Comparison of ENCODE assay signal across 15 cellular contexts in genomic region chr16:83400234-83400633, GRCh38.
DNase-seq lines count a peak whose midpoint lies in the region; ATAC-seq and TF ChIP-seq lines count a peak whose summit lies in the region.
"Had no signal": no experiment of that assay in that cellular context is flagged by ENCODE, and none has a peak within 500 bp of the region (broad histone marks: within the 10 kb centered on the region; RNA-seq: fewer than 3 reads in every experiment).

No MANE protein-coding gene starts in this region.

- no peaks in the 10 kb centered on the region for H3K36me3 Mint-ChIP-seq in WTC11
- H3K36me3 Mint-ChIP-seq: activated naive CD8-positive, alpha-beta T cell treated with anti-CD3 and anti-CD28 coated beads, Interleukin-2, amount 10 ng/mL, durations not matched to agents 7 days and 5 days had no signal

- H3K9me3 ChIP-seq in cardiac muscle cell (ENCODE audit: low read depth) = no peaks in the 10 kb centered on the region
- H3K9me3 ChIP-seq: body of pancreas, mucosa of descending colon had no signal

- no peaks in the 10 kb centered on the region for H3K27me3 ChIP-seq in cardiac muscle cell
- H3K27me3 ChIP-seq: body of pancreas had no signal

- TF ChIP-seq CTCF in cardiac muscle cell (IDR thresholded peaks at IDR 0.05; ENCODE audit: low read depth, low read length) = peak; percentile 10
- TF ChIP-seq CTCF in WTC11 (IDR thresholded peaks at IDR 0.05) = peak; percentile 16; the same call in 1 of the 2 replicates

- no peaks in the 10 kb centered on the region for H3K4me1 Mint-ChIP-seq in WTC11
- H3K4me1 Mint-ChIP-seq: activated naive CD8-positive, alpha-beta T cell treated with anti-CD3 and anti-CD28 coated beads, Interleukin-2, amount 10 ng/mL, durations not matched to agents 7 days and 5 days had no signal

- intact Hi-C loops in cardiac septum (cut with DNase I) = no loop called here

- peaks cover 23% of the 10 kb centered on the region for H3K9me3 Mint-ChIP-seq in WTC11
- H3K9me3 Mint-ChIP-seq: activated naive CD8-positive, alpha-beta T cell treated with anti-CD3 and anti-CD28 coated beads, Interleukin-2, amount 10 ng/mL, durations not matched to agents 7 days and 5 days had no signal

- H3K27ac Mint-ChIP-seq in WTC11 = no peak overlapping the region
- H3K27ac Mint-ChIP-seq: activated naive CD8-positive, alpha-beta T cell treated with anti-CD3 and anti-CD28 coated beads, Interleukin-2, amount 10 ng/mL, durations not matched to agents 7 days and 5 days had no signal

- no peaks in the 10 kb centered on the region for H3K36me3 ChIP-seq in cardiac muscle cell

- CTCF ChIA-PET in WTC11 (lab: Charles Lee) = interaction anchor here (0.5 to 1.7 kb wide), 23 partner anchors 8 to 609 kb away, joined by 3 to 10 read pairs (median 4); no protein-coding TSS in a partner anchor

- H3K27me3 Mint-ChIP-seq in WTC11 (ENCODE audit: low read depth) = no peaks in the 10 kb centered on the region; the same call in 1 of the 2 replicates
- H3K27me3 Mint-ChIP-seq: activated naive CD8-positive, alpha-beta T cell treated with anti-CD3 and anti-CD28 coated beads, Interleukin-2, amount 10 ng/mL, durations not matched to agents 7 days and 5 days had no signal

- ATAC-seq in WTC11 (peak; percentile 100), HG03442 (IDR thresholded peaks at IDR 0.05; ENCODE audit: unreplicated experiment) (no peak), HG03469 (IDR thresholded peaks at IDR 0.05; ENCODE audit: unreplicated experiment) (no peak), HG03280 (IDR thresholded peaks at IDR 0.05; ENCODE audit: unreplicated experiment) (no peak)
- ATAC-seq: body of pancreas, mucosa of descending colon had no signal

- no peak overlapping the region for H3K4me3 ChIP-seq in cardiac muscle cell
- H3K4me3 ChIP-seq: body of pancreas, mucosa of descending colon had no signal

- H3K4me3 Mint-ChIP-seq in WTC11 = no peak overlapping the region
- H3K4me3 Mint-ChIP-seq: activated naive CD8-positive, alpha-beta T cell treated with anti-CD3 and anti-CD28 coated beads, Interleukin-2, amount 10 ng/mL, durations not matched to agents 7 days and 5 days had no signal

- H3K4me1 ChIP-seq in cardiac muscle cell (ENCODE audit: low read depth) = no peaks in the 10 kb centered on the region
- H3K4me1 ChIP-seq: body of pancreas had no signal

- POLR2A ChIA-PET in WTC11 (lab: Charles Lee) = no interaction called here

- peak in 1 of 2 donors; percentile 12 for DNase-seq in cardiac muscle cell (ENCODE audit: low read depth in 1 of 2, low spot score in 1 of 2)
- DNase-seq in cardiac septum (ENCODE audit: low spot score) = no peak
- peak; percentile 66 for DNase-seq in WTC11 (ENCODE audit: low spot score)
- DNase-seq in iPS-NIHi11 (ENCODE audit: low spot score) = peak; percentile 67
- DNase-seq in SIG-M5 (lab: John Stamatoyannopoulos, UW) = no peak
- DNase-seq: activated naive CD8-positive, alpha-beta T cell treated with anti-CD3 and anti-CD28 coated beads, Interleukin-2, amount 10 ng/mL, durations not matched to agents 7 days and 5 days; body of pancreas; cortex of kidney; mucosa of descending colon; NCI-H1417 treated with DMSO at 0.1 percent for 48 hours; NCI-H2171; NCI-H748 treated with DMSO at 0.1 percent for 48 hours had no signal

- no peak overlapping the region for H3K27ac ChIP-seq in cardiac muscle cell
- H3K27ac ChIP-seq: body of pancreas had no signal

TF ChIP-seq in WTC11, 78 proteins besides CTCF, POLR2A, EP300 and RAD21 (continues in another document):
- TF ChIP-seq ZBTB21 (CRISPR knock-in tag; IDR thresholded peaks at IDR 0.05; ENCODE audit: borderline replicate concordance) (no peak), ZNF138 (CRISPR knock-in tag; conservative IDR thresholded peaks at IDR 0.05) (no peak), IRF2 (CRISPR knock-in tag; IDR thresholded peaks at IDR 0.05; ENCODE audit: borderline replicate concordance, low read depth) (no peak), MLX (CRISPR knock-in tag; IDR thresholded peaks at IDR 0.05) (no peak), OVOL2 (CRISPR knock-in tag; IDR thresholded peaks at IDR 0.05; ENCODE audit: borderline replicate concordance) (no peak), RELA (CRISPR knock-in tag; IDR thresholded peaks at IDR 0.05; ENCODE audit: borderline replicate concordance) (no peak), ZNF281 (CRISPR knock-in tag; IDR thresholded peaks at IDR 0.05) (no peak), ATF3 (CRISPR knock-in tag; conservative IDR thresholded peaks at IDR 0.05) (no peak), TCF7 (CRISPR knock-in tag; IDR thresholded peaks at IDR 0.05; ENCODE audit: low read depth) (no peak), ZNF425 (CRISPR knock-in tag; conservative IDR thresholded peaks at IDR 0.05) (no peak), ZNF396 (CRISPR knock-in tag; IDR thresholded peaks at IDR 0.05; ENCODE audit: borderline replicate concordance) (no peak), FOXP4 (CRISPR knock-in tag; IDR thresholded peaks at IDR 0.05) (no peak)

Comparison
In these comparisons a context has a peak if more than half of its experiments do, and no peak if none do; other contexts are left out.
1. DNase-seq: peak in WTC11 (single experiment) and iPS-NIHi11 (single experiment); none in cardiac septum (single experiment) and SIG-M5 (single experiment).